Comparison of ENCODE assay signal across 16 cellular contexts in the genomic region with DNA sequence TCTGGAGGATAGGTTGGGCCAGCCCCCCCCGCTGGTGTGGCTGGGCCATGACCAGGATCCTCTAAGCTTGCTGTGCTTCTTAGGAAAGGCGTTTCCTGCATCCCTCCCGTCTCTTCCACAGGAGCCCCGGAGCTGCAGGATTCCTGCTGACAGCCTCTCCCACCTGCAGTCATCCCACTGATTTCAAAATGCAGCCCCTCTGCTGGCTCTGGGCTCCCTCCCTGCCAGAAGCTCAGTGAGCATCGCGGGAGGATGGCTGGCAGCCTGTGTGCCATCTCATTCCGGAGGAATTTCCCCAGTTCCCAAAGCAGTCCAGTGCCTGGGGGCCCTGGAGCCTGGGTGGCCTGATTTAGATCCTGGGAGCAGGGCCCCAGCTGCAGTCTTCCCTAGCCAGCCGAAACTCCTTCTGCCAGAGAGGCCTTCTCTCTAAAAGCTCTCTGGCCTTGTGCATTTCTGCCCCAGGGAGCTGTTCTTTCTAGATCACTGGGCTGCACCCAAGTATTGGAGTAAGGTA. TPM values are rescaled to one million over a fixed set of nuclear protein-coding genes. Genes with fewer than 3 reads are reported as not detected.
DNase-seq lines count a peak whose midpoint lies in the region; ATAC-seq, FAIRE-seq and TF ChIP-seq lines count a peak whose summit lies in the region.
"Had no signal": no experiment of that assay in that cellular context is flagged by ENCODE, and none has a peak within 500 bp of the region (broad histone marks: within the 10 kb centered on the region; RNA-seq: fewer than 3 reads in every experiment).

No MANE protein-coding gene starts in this region.

- intact Hi-C loops in tibial artery (cut with DNase I; ENCODE audit: low total_unique reads): no loop called here

- H3K36me3 Mint-ChIP-seq in naive thymus-derived CD8-positive, alpha-beta T cell: no peaks in the 10 kb centered on the region
- H3K36me3 Mint-ChIP-seq in activated T-helper 17 cell treated with anti-CD3 and anti-CD28 coated beads, Interleukin-2, amount 50 U/mL, for 72 hours (ENCODE audit: low read depth): no peaks in the 10 kb centered on the region
- H3K36me3 Mint-ChIP-seq: CD4-positive, alpha-beta memory T cell had no signal

- peak overlapping the region in 6 of 10 donors; percentile 50 to 88 (median 82) for H3K27ac Mint-ChIP-seq in naive thymus-derived CD8-positive, alpha-beta T cell
- no peak overlapping the region for H3K27ac Mint-ChIP-seq in activated T-helper 17 cell treated with anti-CD3 and anti-CD28 coated beads, Interleukin-2, amount 50 U/mL, for 72 hours

- H3K9me3 ChIP-seq in tibial artery: no peaks in the 10 kb centered on the region
- H3K9me3 ChIP-seq: adrenal gland, neutrophil had no signal

- peaks cover 21 to 32% (median 28%) of the 10 kb centered on the region in 4 donors for H3K4me1 Mint-ChIP-seq in naive thymus-derived CD8-positive, alpha-beta T cell
- peaks cover 18% of the 10 kb centered on the region for H3K4me1 Mint-ChIP-seq in activated T-helper 17 cell treated with anti-CD3 and anti-CD28 coated beads, Interleukin-2, amount 50 U/mL, for 72 hours

- H3K4me1 ChIP-seq in tibial artery: peaks cover 0 to 20% (median 13%) of the 10 kb centered on the region in 4 donors
- H3K4me1 ChIP-seq: adrenal gland had no signal

- DNase-seq in EH (ENCODE audit: low read depth): peak; percentile 65
- DNase-seq in HTR-8/SVneo (ENCODE audit: insufficient read length, low spot score): peak; percentile 45
- DNase-seq in brain microvascular endothelial cell: no peak
- DNase-seq in naive thymus-derived CD8-positive, alpha-beta T cell: no peak
- no peak for DNase-seq in tibial artery
- DNase-seq: adrenal gland; CD4-positive, alpha-beta memory T cell; cortex of kidney; NCI-H2081 treated with DMSO at 0.1 percent for 48 hours; SIG-M5; stimulated activated naive CD8-positive, alpha-beta T cell treated with anti-CD3 and anti-CD28 coated beads, Interleukin-15, Interleukin-2, amounts not matched to agents 100 U/mL and 50 U/mL, for 24 hours had no signal

- H3K4me3 Mint-ChIP-seq in naive thymus-derived CD8-positive, alpha-beta T cell: peak overlapping the region in 1 of 10 donors; percentile 47
- H3K4me3 Mint-ChIP-seq in activated T-helper 17 cell treated with anti-CD3 and anti-CD28 coated beads, Interleukin-2, amount 50 U/mL, for 72 hours: no peak overlapping the region

- no peak for ATAC-seq in naive thymus-derived CD8-positive, alpha-beta T cell
- ATAC-seq in HG02852 (IDR thresholded peaks at IDR 0.05; ENCODE audit: unreplicated experiment) (no peak), GM21390 (IDR thresholded peaks at IDR 0.05; ENCODE audit: unreplicated experiment) (no peak)
- ATAC-seq in activated T-helper 17 cell treated with anti-CD3 and anti-CD28 coated beads, Interleukin-2, amount 50 U/mL, for 72 hours (replicated peaks): no peak

- FAIRE-seq in HTR-8/SVneo (lab: Jason Lieb, UNC): no peak

- H3K4me3 ChIP-seq in brain microvascular endothelial cell (ENCODE audit: low read depth, low read length) (no peak overlapping the region), tibial artery (no peak overlapping the region)
- H3K4me3 ChIP-seq: adrenal gland had no signal

- H3K36me3 ChIP-seq in brain microvascular endothelial cell (replicated peaks): no peaks in the 10 kb centered on the region
- H3K36me3 ChIP-seq in tibial artery: no peaks in the 10 kb centered on the region
- H3K36me3 ChIP-seq: adrenal gland, neutrophil had no signal

- H3K27me3 ChIP-seq in brain microvascular endothelial cell (replicated peaks): no peaks in the 10 kb centered on the region
- H3K27me3 ChIP-seq in tibial artery: no peaks in the 10 kb centered on the region
- H3K27me3 ChIP-seq: adrenal gland had no signal

- H3K27me3 Mint-ChIP-seq in naive thymus-derived CD8-positive, alpha-beta T cell: no peaks in the 10 kb centered on the region
- H3K27me3 Mint-ChIP-seq in activated T-helper 17 cell treated with anti-CD3 and anti-CD28 coated beads, Interleukin-2, amount 50 U/mL, for 72 hours: no peaks in the 10 kb centered on the region
- H3K27me3 Mint-ChIP-seq: CD4-positive, alpha-beta memory T cell had no signal

- H3K9me3 Mint-ChIP-seq in naive thymus-derived CD8-positive, alpha-beta T cell: peaks cover 0 to 3% (median 0%) of the 10 kb centered on the region in 9 donors
- H3K9me3 Mint-ChIP-seq in activated T-helper 17 cell treated with anti-CD3 and anti-CD28 coated beads, Interleukin-2, amount 50 U/mL, for 72 hours: no peaks in the 10 kb centered on the region
- H3K9me3 Mint-ChIP-seq: CD4-positive, alpha-beta memory T cell had no signal

- TF ChIP-seq CTCF in brain microvascular endothelial cell (IDR thresholded peaks at IDR 0.05; ENCODE audit: low read depth, low read length, missing control alignments): peak; percentile 2
- TF ChIP-seq CTCF in tibial artery (IDR thresholded peaks at IDR 0.05): no peak

- H3K27ac ChIP-seq in brain microvascular endothelial cell: no peak overlapping the region
- H3K27ac ChIP-seq in tibial artery: peak overlapping the region in 1 of 2 donors; percentile 5
- H3K27ac ChIP-seq: adrenal gland, neutrophil had no signal

- in situ Hi-C loops in brain microvascular endothelial cell (cut with HindIII; ENCODE audit: low pct_ligation_motif_present, low sequenced_read_pairs): no loop called here

- POLR2A ChIA-PET in naive thymus-derived CD8-positive, alpha-beta T cell (lab: Charles Lee): interaction anchor here (0.6 to 1.8 kb wide), 7 partner anchors 16 to 1886 kb away, joined by 3 to 7 read pairs (median 4); a partner anchor contains a TSS

RNA-seq across cellular contexts. Expression of a gene that starts 21.8 kb away (rescaled TPM):
- total RNA-seq in naive thymus-derived CD8-positive, alpha-beta T cell: 1 to 10 TPM; 5.5 to 8.1 TPM
- under 1 TPM; 0.35 to 0.61 (median 0.44) TPM for polyA plus RNA-seq in naive thymus-derived CD8-positive, alpha-beta T cell
- total RNA-seq in activated T-helper 17 cell treated with anti-CD3 and anti-CD28 coated beads, Interleukin-2, amount 50 U/mL, for 72 hours: 1 to 10 TPM; 5.8 to 8.2 TPM

RNA-seq across cellular contexts. Expression of a gene that starts 56.0 kb away (rescaled TPM):
- 10 to 100 TPM; 13.6 to 14.4 TPM for total RNA-seq in naive thymus-derived CD8-positive, alpha-beta T cell
- 10 to 100 TPM; 12.3 to 39.5 (median 20.1) TPM for polyA plus RNA-seq in naive thymus-derived CD8-positive, alpha-beta T cell
- not detected for total RNA-seq in activated T-helper 17 cell treated with anti-CD3 and anti-CD28 coated beads, Interleukin-2, amount 50 U/mL, for 72 hours
- total RNA-seq: CD4-positive, alpha-beta memory T cell; HT-29 had no signal
- polyA plus RNA-seq: CD4-positive, alpha-beta memory T cell had no signal

Comparison
In these comparisons a context has a peak if more than half of its experiments do, and no peak if none do; other contexts are left out.
1. DNase-seq: peak in EH (single experiment) and HTR-8/SVneo (single experiment); none in brain microvascular endothelial cell (single experiment), naive thymus-derived CD8-positive, alpha-beta T cell (0 of 10) and tibial artery (0 of 2).
2. RNA of a gene that starts 56.0 kb away (total RNA-seq): 13.6 to 14.4 TPM in naive thymus-derived CD8-positive, alpha-beta T cell; not detected in activated T-helper 17 cell treated with anti-CD3 and anti-CD28 coated beads, Interleukin-2, amount 50 U/mL, for 72 hours; every median in the first group is over 10 times any median in the second.